ENCODE assay signal across 8 cellular contexts in the genomic region with DNA sequence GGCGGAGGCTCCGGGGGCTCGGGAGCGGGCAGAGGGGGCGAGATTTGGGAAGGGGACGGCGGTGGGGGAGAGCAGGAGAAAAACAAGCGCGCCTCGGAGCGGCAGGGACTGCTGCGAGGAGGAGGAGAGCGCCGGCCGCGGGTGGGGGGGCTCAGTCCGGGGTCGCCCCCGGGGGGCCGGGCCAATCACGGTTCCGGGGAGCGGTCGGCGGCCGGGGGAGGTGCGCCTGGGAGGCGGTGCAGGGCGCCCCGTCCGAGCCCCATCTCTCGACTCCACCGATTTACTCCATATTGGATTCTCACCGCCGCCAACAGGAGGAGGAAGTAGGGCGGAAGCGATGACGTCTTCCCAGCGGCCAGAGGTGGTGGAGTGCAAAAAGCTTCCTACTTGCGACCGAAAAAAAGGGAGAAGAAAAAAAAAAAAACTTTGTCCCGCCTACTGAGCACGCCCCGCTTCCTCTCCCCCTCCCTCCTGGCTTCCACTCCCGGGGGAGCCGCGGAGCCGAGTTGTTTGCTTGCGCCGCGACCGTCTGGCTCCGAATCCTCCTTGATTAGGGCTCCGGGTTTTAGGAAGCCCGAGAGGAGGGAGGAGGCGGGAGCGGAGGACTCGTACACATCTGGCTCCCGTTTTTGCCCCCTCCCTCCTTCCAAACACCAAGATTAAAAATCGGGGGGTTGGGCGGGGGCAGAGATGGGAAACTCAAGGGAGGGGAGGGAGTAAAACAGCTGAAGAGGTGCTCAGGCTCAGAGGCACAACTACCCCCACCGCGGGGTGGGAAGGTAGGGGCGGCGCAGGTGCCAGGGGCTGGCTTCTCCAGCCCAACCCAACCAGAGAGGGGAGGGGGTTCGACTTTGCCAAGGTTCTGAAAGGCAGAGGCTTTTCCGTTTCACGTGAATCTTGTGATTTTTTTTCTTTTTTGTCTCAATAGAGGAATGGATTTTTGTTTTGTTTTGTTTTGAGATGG. TPM values are rescaled to one million over a fixed set of nuclear protein-coding genes. Genes with fewer than 3 reads are reported as not detected.
DNase-seq lines count a peak whose midpoint lies in the region; ATAC-seq, FAIRE-seq and TF ChIP-seq lines count a peak whose summit lies in the region.

A gene with protein sequence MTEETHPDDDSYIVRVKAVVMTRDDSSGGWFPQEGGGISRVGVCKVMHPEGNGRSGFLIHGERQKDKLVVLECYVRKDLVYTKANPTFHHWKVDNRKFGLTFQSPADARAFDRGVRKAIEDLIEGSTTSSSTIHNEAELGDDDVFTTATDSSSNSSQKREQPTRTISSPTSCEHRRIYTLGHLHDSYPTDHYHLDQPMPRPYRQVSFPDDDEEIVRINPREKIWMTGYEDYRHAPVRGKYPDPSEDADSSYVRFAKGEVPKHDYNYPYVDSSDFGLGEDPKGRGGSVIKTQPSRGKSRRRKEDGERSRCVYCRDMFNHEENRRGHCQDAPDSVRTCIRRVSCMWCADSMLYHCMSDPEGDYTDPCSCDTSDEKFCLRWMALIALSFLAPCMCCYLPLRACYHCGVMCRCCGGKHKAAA (minus strand): TSS at position 373 of the 964 bp plus-strand sequence. CDS start 612 bp downstream, outside the sequence.

- H3K9me3 Mint-ChIP-seq in progenitor cell of endocrine pancreas (ENCODE audit: low read depth): no peaks in the 10 kb centered on the region

- peak within 1 kb of the TSS; percentile 97 for H3K27ac Mint-ChIP-seq in progenitor cell of endocrine pancreas

- peak in 1 of 3 experiments; percentile 17 for TF ChIP-seq CTCF in ascending aorta (IDR thresholded peaks at IDR 0.05)
- no peak for TF ChIP-seq CTCF in progenitor cell of endocrine pancreas (IDR thresholded peaks at IDR 0.05; ENCODE audit: unreplicated experiment)
- TF ChIP-seq CTCF in vagina (IDR thresholded peaks at IDR 0.05): peak in 1 of 3 experiments; percentile 12

- H3K4me1 ChIP-seq in ascending aorta (peaks cover 0 to 12% of the 10 kb centered on the region in 2 donors), vagina (peaks cover 32% of the 10 kb centered on the region)

- peak; percentile 97 for FAIRE-seq in G401.6 (lab: Jason Lieb, UNC)

- H3K36me3 ChIP-seq in ascending aorta: no peaks in the 10 kb centered on the region
- no peaks in the 10 kb centered on the region for H3K36me3 ChIP-seq in vagina

- TF ChIP-seq POLR2A in vagina (IDR thresholded peaks at IDR 0.05): peak in 1 of 2 donors; percentile 57

- intact Hi-C loops in ascending aorta (cut with DNase I): loop anchor here (1.0 to 5.0 kb wide), 7 partner anchors 50 to 980 kb away; partner anchors contain the start of genes LGALSL and RAB1A
- intact Hi-C loops in left ventricle myocardium superior (cut with micrococcal nuclease): no loop called here
- intact Hi-C loops in vagina (cut with DNase I): loop anchor here (5.0 to 10.0 kb wide), 3 partner anchors 168 to 378 kb away; partner anchors contain the start of genes ACTR2 and CEP68

- no peaks in the 10 kb centered on the region for H3K27me3 Mint-ChIP-seq in progenitor cell of endocrine pancreas

- peaks cover 25% of the 10 kb centered on the region for H3K4me1 Mint-ChIP-seq in progenitor cell of endocrine pancreas (ENCODE audit: low read depth)

- H3K4me3 ChIP-seq in ascending aorta: peak within 1 kb of the TSS; percentile 86 to 96
- H3K4me3 ChIP-seq in vagina: peak within 1 kb of the TSS; percentile 73 to 91

- H3K27ac ChIP-seq in ascending aorta: peak within 1 kb of the TSS; percentile 93 to 97
- H3K27ac ChIP-seq in vagina: peak within 1 kb of the TSS; percentile 94

- peak within 1 kb of the TSS; percentile 94 for H3K4me3 Mint-ChIP-seq in progenitor cell of endocrine pancreas (ENCODE audit: low read depth)

- ATAC-seq in HG02642 (IDR thresholded peaks at IDR 0.05; ENCODE audit: poor library complexity, unreplicated experiment): peak; percentile 34
- ATAC-seq in left ventricle myocardium superior: peak; percentile 65

- H3K9me3 ChIP-seq in ascending aorta (no peaks in the 10 kb centered on the region), vagina (no peaks in the 10 kb centered on the region)

- H3K27me3 ChIP-seq in ascending aorta (no peaks in the 10 kb centered on the region), vagina (no peaks in the 10 kb centered on the region)

- DNase-seq in NCI-H146 (lab: John Stamatoyannopoulos, UW) (peak; percentile 92), T-helper 1 cell (peak; percentile 57 to 84 (median 66)), ascending aorta (ENCODE audit: low spot score in 2 of 2) (peak; percentile 81 to 98), left ventricle myocardium superior (peak; percentile 96), progenitor cell of endocrine pancreas (ENCODE audit: low spot score, unreplicated experiment) (peak; percentile 76), vagina (ENCODE audit: extremely low spot score in 2 of 2) (peak; percentile 94 to 98)

- no peaks in the 10 kb centered on the region for H3K36me3 Mint-ChIP-seq in progenitor cell of endocrine pancreas (ENCODE audit: insufficient read depth)

RNA-seq across cellular contexts. Expression of the gene that starts here (rescaled TPM):
- total RNA-seq in ascending aorta (18.5 TPM), left ventricle myocardium superior (12.8 TPM), progenitor cell of endocrine pancreas (36.6 and 38.6 TPM in 2 replicates), vagina (18.4 TPM)

Comparison
In these comparisons a context has a peak if more than half of its experiments do, and no peak if none do; other contexts are left out.
1. Peak in every context shown above with its lines: DNase-seq, ATAC-seq, H3K4me3 ChIP-seq and H3K27ac ChIP-seq.